Comparison of ENCODE assay signal across 8 cellular contexts in the genomic region with DNA sequence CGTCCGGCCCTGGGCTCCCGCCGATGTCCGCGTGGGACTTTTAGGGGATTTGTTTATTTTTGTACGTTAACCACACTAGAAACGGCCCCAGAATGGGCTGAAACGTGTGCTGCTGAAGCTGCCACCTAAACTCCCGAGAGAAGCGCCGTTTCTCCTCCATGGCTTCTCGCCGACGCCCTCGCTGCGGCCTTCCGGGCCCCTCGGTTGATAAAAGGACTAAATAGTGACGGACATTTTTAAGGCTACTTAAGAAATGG. TPM values are rescaled to one million over a fixed set of nuclear protein-coding genes. Genes with fewer than 3 reads are reported as not detected.
DNase-seq lines count a peak whose midpoint lies in the region; ATAC-seq and TF ChIP-seq lines count a peak whose summit lies in the region.

No MANE protein-coding gene starts in this region.

- in situ Hi-C loops in mammary epithelial cell (cut with MboI; ENCODE audit: low sequenced_read_pairs in 2 of 2): no loop called here

- peaks cover 25% of the 10 kb centered on the region for H3K4me1 ChIP-seq in HUES64 (ENCODE audit: insufficient read depth, low read length)
- H3K4me1 ChIP-seq in mammary epithelial cell (ENCODE audit: insufficient read depth, low read length): peaks cover 48% of the 10 kb centered on the region
- peaks cover 17 to 36% of the 10 kb centered on the region in 2 donors for H3K4me1 ChIP-seq in muscle layer of duodenum (ENCODE audit: control insufficient read depth in 1 of 2, insufficient read depth in 2 of 2, low read length in 2 of 2)

- ATAC-seq in HG03378 (IDR thresholded peaks at IDR 0.05; ENCODE audit: unreplicated experiment): no peak
- no peak for ATAC-seq in HG02970 (IDR thresholded peaks at IDR 0.05; ENCODE audit: low FRiP score, unreplicated experiment)

- H3K4me2 ChIP-seq in mammary epithelial cell (ENCODE audit: insufficient read depth, low read depth, low read length): peak overlapping the region; percentile 95

- CTCF ChIA-PET in mammary epithelial cell (lab: Charles Lee; ENCODE audit: low non-redundant PET): interaction anchor here (0.5 kb wide), 1 partner anchor 667 kb away, joined by 5 read pairs; no protein-coding TSS in a partner anchor

- peaks cover 44% of the 10 kb centered on the region for H3K79me2 ChIP-seq in mammary epithelial cell (ENCODE audit: insufficient read depth, low read length)

- no peaks in the 10 kb centered on the region for H3K27me3 ChIP-seq in GM06990 (replicated peaks; ENCODE audit: control insufficient read depth, insufficient read depth, low read length)
- H3K27me3 ChIP-seq in HUES64 (ENCODE audit: insufficient read depth, low read length): peaks cover 27% of the 10 kb centered on the region
- no peaks in the 10 kb centered on the region for H3K27me3 ChIP-seq in mammary epithelial cell (ENCODE audit: insufficient read depth, low read length)
- H3K27me3 ChIP-seq in muscle layer of duodenum (ENCODE audit: low read depth, low read length): no peaks in the 10 kb centered on the region

- intact Hi-C loops in mammary epithelial cell (cut with micrococcal nuclease): loop anchor here (5.0 kb wide), 1 partner anchor 57 kb away; the partner anchor contains the start of gene SUMO3

- H3K36me3 ChIP-seq in GM06990 (ENCODE audit: control insufficient read depth, insufficient read depth, low read length) (no peaks in the 10 kb centered on the region; the same call in 1 of the 2 replicates), HUES64 (ENCODE audit: insufficient read depth, low read length) (no peaks in the 10 kb centered on the region), mammary epithelial cell (ENCODE audit: insufficient read depth, low read length) (no peaks in the 10 kb centered on the region), muscle layer of duodenum (ENCODE audit: control insufficient read depth in 1 of 2, insufficient read depth in 2 of 2, low read length in 2 of 2) (no peaks in the 10 kb centered on the region)

- peak overlapping the region; percentile 61 for H3K9ac ChIP-seq in HUES64 (ENCODE audit: low read depth, low read length)
- H3K9ac ChIP-seq in mammary epithelial cell (ENCODE audit: insufficient read depth, low read length): peak overlapping the region; percentile 67

- no peak for TF ChIP-seq CTCF in GM06990 (IDR thresholded peaks at IDR 0.05; ENCODE audit: insufficient read depth, low read length, poor library complexity, severe bottlenecking)
- no peak for TF ChIP-seq CTCF in mammary epithelial cell (conservative IDR thresholded peaks at IDR 0.05 in 1 of 2, IDR thresholded peaks at IDR 0.05 in 1 of 2; ENCODE audit: extremely low read depth in 1 of 2, insufficient read depth in 1 of 2, low read depth in 1 of 2, low read length in 2 of 2)

- H3K4me3 ChIP-seq in GM06990 (replicated peaks; ENCODE audit: low read depth, low read length): peak overlapping the region; percentile 77
- H3K4me3 ChIP-seq in HUES64 (ENCODE audit: low read length): peak overlapping the region; percentile 87
- peak overlapping the region; percentile 71 to 86 (median 75) for H3K4me3 ChIP-seq in mammary epithelial cell (replicated peaks in 1 of 3; ENCODE audit: insufficient read depth in 1 of 3, low read depth in 2 of 3, low read length in 3 of 3)
- H3K4me3 ChIP-seq in muscle layer of duodenum (ENCODE audit: low read depth in 1 of 2, low read length in 2 of 2): peak overlapping the region; percentile 63 to 92

- peak overlapping the region; percentile 90 for H2AFZ ChIP-seq in mammary epithelial cell (ENCODE audit: low read depth, low read length)

- WGBS in HUES64: 2% methylated on average over 20 of the region's 20 CpGs
- WGBS in mammary epithelial cell (ENCODE audit: low coverage, missing lambda C conversion rate): 16% methylated on average over 13 of the region's 20 CpGs

- no peak overlapping the region for H3K27ac ChIP-seq in HUES64 (ENCODE audit: low read depth, low read length)
- H3K27ac ChIP-seq in mammary epithelial cell (ENCODE audit: insufficient read depth, low read depth, low read length): peak overlapping the region; percentile 61
- peak overlapping the region; percentile 87 for H3K27ac ChIP-seq in muscle layer of duodenum (ENCODE audit: low read length)

- H4K20me1 ChIP-seq in mammary epithelial cell (ENCODE audit: insufficient read depth, low read length): no peaks in the 10 kb centered on the region

- H3K9me3 ChIP-seq in HUES64 (ENCODE audit: insufficient read depth, low read depth, low read length) (no peaks in the 10 kb centered on the region), mammary epithelial cell (replicated peaks; ENCODE audit: insufficient read depth, low read length) (no peaks in the 10 kb centered on the region), muscle layer of duodenum (ENCODE audit: control insufficient read depth in 1 of 2, low read length in 2 of 2) (no peaks in the 10 kb centered on the region)

- dilution Hi-C loops in mammary epithelial cell (cut with HindIII; ENCODE audit: low sequenced_read_pairs): loop anchor here (10.0 kb wide), 1 partner anchor 69 kb away; the partner anchor contains the start of gene UBE2G2

- DNase-seq in GM06990 (ENCODE audit: extremely low read depth, insufficient read length): no peak
- DNase-seq in mammary epithelial cell: no peak
- no peak for DNase-seq in D341Med (ENCODE audit: low spot score)
- no peak for DNase-seq in NCI-H1436 treated with DMSO at 0.1 percent for 48 hours (lab: John Stamatoyannopoulos, UW)

- no TSS peak for BruUV-seq in mammary epithelial cell (replicated peaks; lab: Mats Ljungman, UMichigan)

RNA-seq across cellular contexts. Expression of gene PTTG1IP, which starts 0.7 kb away (rescaled TPM):
- 126 TPM for polyA plus RNA-seq in HUES64 (2013, experiment 1 of 2)
- 128 TPM for polyA plus RNA-seq in HUES64 (2013, experiment 2 of 2)
- total RNA-seq in mammary epithelial cell: 100 to 1,000 TPM; 131 to 269 TPM
- 146 TPM for polyA plus RNA-seq in mammary epithelial cell
- 174 TPM for polyA minus RNA-seq in mammary epithelial cell

RNA-seq across cellular contexts. Expression of gene ITGB2, which starts 46.5 kb away (rescaled TPM):
- polyA plus RNA-seq in HUES64 (2013, experiment 1 of 2): 0.85 TPM
- polyA plus RNA-seq in HUES64 (2013, experiment 2 of 2): 0.76 TPM
- 1 to 10 TPM in 1 of 2 donors, not detected in 1; 2.7 TPM for total RNA-seq in mammary epithelial cell
- polyA plus RNA-seq in mammary epithelial cell: 1.8 TPM
- polyA minus RNA-seq in mammary epithelial cell: not detected

RNA-seq across cellular contexts. Expression of gene SUMO3, which starts 56.3 kb away (rescaled TPM):
- 109 TPM for polyA plus RNA-seq in HUES64 (2013, experiment 1 of 2)
- polyA plus RNA-seq in HUES64 (2013, experiment 2 of 2): 117 TPM
- 10 to 100 TPM; 58.1 to 58.8 TPM for total RNA-seq in mammary epithelial cell
- 89.6 TPM for polyA plus RNA-seq in mammary epithelial cell
- 52.9 TPM for polyA minus RNA-seq in mammary epithelial cell
